ENCODE assay signal across 15 cellular contexts in genomic region chr6:132731086-132731485, GRCh38. TPM values are rescaled to one million over a fixed set of nuclear protein-coding genes. Genes with fewer than 3 reads are reported as not detected.
"Had no signal": no experiment of that assay in that cellular context is flagged by ENCODE, and none has a peak within 500 bp of the region (broad histone marks: within the 10 kb centered on the region; RNA-seq: fewer than 3 reads in every experiment).

No MANE protein-coding gene starts in this region.

- H3K4me1 ChIP-seq: foreskin keratinocyte, left ventricle myocardium inferior, parathyroid adenoma had no signal

- H3K36me3 ChIP-seq: left ventricle myocardium inferior had no signal

- H2AFZ ChIP-seq: parathyroid adenoma had no signal

- H3K9me3 ChIP-seq: left ventricle myocardium inferior had no signal

- H3K27ac ChIP-seq: foreskin keratinocyte, left ventricle myocardium inferior, parathyroid adenoma, skin epidermis had no signal

- H3K9ac ChIP-seq: parathyroid adenoma had no signal

- H3K79me2 ChIP-seq: parathyroid adenoma had no signal

- DNase-seq: activated CD4-positive, alpha-beta T cell treated with anti-CD3 and anti-CD28 coated beads for 4 hours; activated CD8-positive, alpha-beta memory T cell treated with anti-CD3 and anti-CD28 coated beads, Interleukin-2, amount 50 U/mL, for 4 hours; activated CD8-positive, alpha-beta T cell treated with anti-CD3 and anti-CD28 coated beads for 36 hours; activated naive CD8-positive, alpha-beta T cell treated with anti-CD3 and anti-CD28 coated beads, Interleukin-2, amount 10 ng/mL, durations not matched to agents 7 days and 5 days; central memory CD4-positive, alpha-beta T cell; effector memory CD8-positive, alpha-beta T cell; left ventricle myocardium inferior; retina; T-helper 1 cell had no signal

- H3K4me3 ChIP-seq: left ventricle myocardium inferior, skin epidermis had no signal

- ATAC-seq: activated CD8-positive, alpha-beta T cell treated with anti-CD3 and anti-CD28 coated beads for 36 hours; effector memory CD8-positive, alpha-beta T cell; foreskin keratinocyte; stimulated activated memory B cell treated with anti-CD40 and anti-IgM and Interleukin-4, amounts not matched to agents 10 μg/mL and 1 μg/mL and 100 μg/mL, for 72 hours had no signal

RNA-seq across cellular contexts. Expression of gene VNN1, which starts 17.2 kb away (rescaled TPM):
- total RNA-seq: activated CD8-positive, alpha-beta T cell treated with anti-CD3 and anti-CD28 coated beads for 36 hours; activated naive CD8-positive, alpha-beta T cell treated with anti-CD3 and anti-CD28 coated beads, Interleukin-2, amount 10 ng/mL, durations not matched to agents 7 days and 5 days; neural crest cell had no signal

RNA-seq across cellular contexts. Expression of gene VNN2, which starts 26.6 kb away (rescaled TPM):
- total RNA-seq: foreskin keratinocyte, myocyte, neural crest cell had no signal
- polyA plus RNA-seq: foreskin keratinocyte had no signal
